1 cellular context compared by ENCODE assay signal in the genomic region with DNA sequence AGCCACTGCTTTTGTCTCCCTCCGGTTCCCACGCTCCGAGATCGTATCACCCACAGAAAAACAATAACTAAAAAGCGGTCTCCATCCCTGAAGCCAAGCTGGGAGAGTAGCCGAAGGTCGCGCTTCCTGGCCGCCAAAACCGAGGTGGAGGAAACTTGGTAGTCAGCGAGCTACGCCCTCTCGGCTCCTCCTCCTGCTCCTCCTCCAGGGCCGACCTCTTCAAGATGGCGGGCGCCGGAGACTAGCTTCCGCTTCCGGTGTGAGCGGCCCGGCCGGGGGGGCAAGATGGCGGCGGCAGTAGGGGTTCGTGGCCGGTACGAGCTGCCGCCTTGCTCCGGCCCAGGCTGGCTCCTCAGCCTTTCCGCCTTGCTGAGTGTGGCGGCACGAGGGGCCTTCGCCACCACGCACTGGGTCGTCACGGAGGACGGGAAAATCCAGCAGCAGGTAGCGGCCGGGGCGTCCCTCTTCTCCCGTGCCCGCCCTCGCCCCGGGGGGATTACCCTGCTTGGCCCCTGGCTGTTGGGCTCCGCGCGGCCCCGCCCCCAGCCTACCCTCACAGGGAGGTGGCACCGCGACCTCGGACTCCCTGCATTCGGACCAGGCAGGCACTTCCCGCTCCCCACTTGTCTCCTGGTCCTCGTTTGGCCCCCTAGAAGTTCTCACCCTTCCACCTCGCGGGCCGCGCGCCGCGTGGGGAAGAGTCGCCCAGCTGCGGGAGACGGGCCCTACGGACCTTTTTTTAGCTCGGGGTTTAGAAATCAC.
TF ChIP-seq lines count a peak whose summit lies in the region.

A gene with protein sequence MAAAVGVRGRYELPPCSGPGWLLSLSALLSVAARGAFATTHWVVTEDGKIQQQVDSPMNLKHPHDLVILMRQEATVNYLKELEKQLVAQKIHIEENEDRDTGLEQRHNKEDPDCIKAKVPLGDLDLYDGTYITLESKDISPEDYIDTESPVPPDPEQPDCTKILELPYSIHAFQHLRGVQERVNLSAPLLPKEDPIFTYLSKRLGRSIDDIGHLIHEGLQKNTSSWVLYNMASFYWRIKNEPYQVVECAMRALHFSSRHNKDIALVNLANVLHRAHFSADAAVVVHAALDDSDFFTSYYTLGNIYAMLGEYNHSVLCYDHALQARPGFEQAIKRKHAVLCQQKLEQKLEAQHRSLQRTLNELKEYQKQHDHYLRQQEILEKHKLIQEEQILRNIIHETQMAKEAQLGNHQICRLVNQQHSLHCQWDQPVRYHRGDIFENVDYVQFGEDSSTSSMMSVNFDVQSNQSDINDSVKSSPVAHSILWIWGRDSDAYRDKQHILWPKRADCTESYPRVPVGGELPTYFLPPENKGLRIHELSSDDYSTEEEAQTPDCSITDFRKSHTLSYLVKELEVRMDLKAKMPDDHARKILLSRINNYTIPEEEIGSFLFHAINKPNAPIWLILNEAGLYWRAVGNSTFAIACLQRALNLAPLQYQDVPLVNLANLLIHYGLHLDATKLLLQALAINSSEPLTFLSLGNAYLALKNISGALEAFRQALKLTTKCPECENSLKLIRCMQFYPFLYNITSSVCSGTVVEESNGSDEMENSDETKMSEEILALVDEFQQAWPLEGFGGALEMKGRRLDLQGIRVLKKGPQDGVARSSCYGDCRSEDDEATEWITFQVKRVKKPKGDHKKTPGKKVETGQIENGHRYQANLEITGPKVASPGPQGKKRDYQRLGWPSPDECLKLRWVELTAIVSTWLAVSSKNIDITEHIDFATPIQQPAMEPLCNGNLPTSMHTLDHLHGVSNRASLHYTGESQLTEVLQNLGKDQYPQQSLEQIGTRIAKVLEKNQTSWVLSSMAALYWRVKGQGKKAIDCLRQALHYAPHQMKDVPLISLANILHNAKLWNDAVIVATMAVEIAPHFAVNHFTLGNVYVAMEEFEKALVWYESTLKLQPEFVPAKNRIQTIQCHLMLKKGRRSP (plus strand): TSS at position 251 of the 762 bp plus-strand sequence. CDS start 35 bp downstream, at position 286.

TF ChIP-seq in HepG2, 621 proteins besides CTCF, POLR2A, EP300 and RAD21 (continued from another document and continues in another):
- peak; percentile 55 for TF ChIP-seq IKZF4 (CRISPR knock-in tag; IDR thresholded peaks at IDR 0.05; ENCODE audit: borderline replicate concordance, low read depth, not compliant biosample characterization)
- TF ChIP-seq, protein P1, sequence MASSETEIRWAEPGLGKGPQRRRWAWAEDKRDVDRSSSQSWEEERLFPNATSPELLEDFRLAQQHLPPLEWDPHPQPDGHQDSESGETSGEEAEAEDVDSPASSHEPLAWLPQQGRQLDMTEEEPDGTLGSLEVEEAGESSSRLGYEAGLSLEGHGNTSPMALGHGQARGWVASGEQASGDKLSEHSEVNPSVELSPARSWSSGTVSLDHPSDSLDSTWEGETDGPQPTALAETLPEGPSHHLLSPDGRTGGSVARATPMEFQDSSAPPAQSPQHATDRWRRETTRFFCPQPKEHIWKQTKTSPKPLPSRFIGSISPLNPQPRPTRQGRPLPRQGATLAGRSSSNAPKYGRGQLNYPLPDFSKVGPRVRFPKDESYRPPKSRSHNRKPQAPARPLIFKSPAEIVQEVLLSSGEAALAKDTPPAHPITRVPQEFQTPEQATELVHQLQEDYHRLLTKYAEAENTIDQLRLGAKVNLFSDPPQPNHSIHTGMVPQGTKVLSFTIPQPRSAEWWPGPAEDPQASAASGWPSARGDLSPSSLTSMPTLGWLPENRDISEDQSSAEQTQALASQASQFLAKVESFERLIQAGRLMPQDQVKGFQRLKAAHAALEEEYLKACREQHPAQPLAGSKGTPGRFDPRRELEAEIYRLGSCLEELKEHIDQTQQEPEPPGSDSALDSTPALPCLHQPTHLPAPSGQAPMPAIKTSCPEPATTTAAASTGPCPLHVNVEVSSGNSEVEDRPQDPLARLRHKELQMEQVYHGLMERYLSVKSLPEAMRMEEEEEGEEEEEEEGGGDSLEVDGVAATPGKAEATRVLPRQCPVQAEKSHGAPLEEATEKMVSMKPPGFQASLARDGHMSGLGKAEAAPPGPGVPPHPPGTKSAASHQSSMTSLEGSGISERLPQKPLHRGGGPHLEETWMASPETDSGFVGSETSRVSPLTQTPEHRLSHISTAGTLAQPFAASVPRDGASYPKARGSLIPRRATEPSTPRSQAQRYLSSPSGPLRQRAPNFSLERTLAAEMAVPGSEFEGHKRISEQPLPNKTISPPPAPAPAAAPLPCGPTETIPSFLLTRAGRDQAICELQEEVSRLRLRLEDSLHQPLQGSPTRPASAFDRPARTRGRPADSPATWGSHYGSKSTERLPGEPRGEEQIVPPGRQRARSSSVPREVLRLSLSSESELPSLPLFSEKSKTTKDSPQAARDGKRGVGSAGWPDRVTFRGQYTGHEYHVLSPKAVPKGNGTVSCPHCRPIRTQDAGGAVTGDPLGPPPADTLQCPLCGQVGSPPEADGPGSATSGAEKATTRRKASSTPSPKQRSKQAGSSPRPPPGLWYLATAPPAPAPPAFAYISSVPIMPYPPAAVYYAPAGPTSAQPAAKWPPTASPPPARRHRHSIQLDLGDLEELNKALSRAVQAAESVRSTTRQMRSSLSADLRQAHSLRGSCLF (CRISPR knock-in tag; IDR thresholded peaks at IDR 0.05; ENCODE audit: borderline replicate concordance), result no peak; the same call in 1 of the 2 replicates
- peak; percentile 87; the same call in 1 of the 2 replicates for TF ChIP-seq ZNF256 (CRISPR knock-in tag; conservative IDR thresholded peaks at IDR 0.05)
- TF ChIP-seq GATAD2A (CRISPR knock-in tag; IDR thresholded peaks at IDR 0.05), result peak; percentile 10; the same call in 1 of the 2 replicates
- no peak for TF ChIP-seq KDM1A (CRISPR knock-in tag; IDR thresholded peaks at IDR 0.05)
- peak; percentile 96 for TF ChIP-seq GABPA (IDR thresholded peaks at IDR 0.05; ENCODE audit: low read depth, low read length)
- peak; percentile 97 for TF ChIP-seq GABPA (CRISPR knock-in tag; IDR thresholded peaks at IDR 0.05; ENCODE audit: low read depth)
- TF ChIP-seq SOX5 (CRISPR knock-in tag; IDR thresholded peaks at IDR 0.05; ENCODE audit: borderline replicate concordance), result no peak
- TF ChIP-seq RBM22 (optimal IDR thresholded peaks at IDR 0.05; ENCODE audit: low read length), result peak; percentile 70
- no peak for TF ChIP-seq HHEX (CRISPR knock-in tag; IDR thresholded peaks at IDR 0.05)
- TF ChIP-seq GLI4 (CRISPR knock-in tag; IDR thresholded peaks at IDR 0.05; ENCODE audit: borderline replicate concordance), result peak; percentile 42; the same call in 1 of the 2 replicates
- TF ChIP-seq HNRNPH1 (optimal IDR thresholded peaks at IDR 0.05; ENCODE audit: low read depth, low read length), result peak; percentile 82
- 0 out of 2 replicates have a peak, but pooled peaks have one; percentile 33 for TF ChIP-seq ZNF143 (CRISPR knock-in tag; IDR thresholded peaks at IDR 0.05)
- TF ChIP-seq YEATS4 (CRISPR knock-in tag; IDR thresholded peaks at IDR 0.05; ENCODE audit: borderline replicate concordance), result peak; percentile 83
- TF ChIP-seq NRL (CRISPR knock-in tag; IDR thresholded peaks at IDR 0.05; ENCODE audit: borderline replicate concordance), result peak; percentile 94
- peak; percentile 93 for TF ChIP-seq ZNF747 (CRISPR knock-in tag; IDR thresholded peaks at IDR 0.05; ENCODE audit: borderline replicate concordance)
- 0 out of 2 replicates have a peak, but pooled peaks have one; percentile 72 for TF ChIP-seq ZNF746 (CRISPR knock-in tag; IDR thresholded peaks at IDR 0.05)
- peak; percentile 96 for TF ChIP-seq ZNF224 (CRISPR knock-in tag; IDR thresholded peaks at IDR 0.05)
- TF ChIP-seq MLLT10 (CRISPR knock-in tag; IDR thresholded peaks at IDR 0.05), result no peak
- no peak for TF ChIP-seq NR2F6 (IDR thresholded peaks at IDR 0.05)
- TF ChIP-seq NR2F6 (CRISPR knock-in tag; IDR thresholded peaks at IDR 0.05), result peak; percentile 6; the same call in 1 of the 2 replicates
- TF ChIP-seq, protein P2, sequence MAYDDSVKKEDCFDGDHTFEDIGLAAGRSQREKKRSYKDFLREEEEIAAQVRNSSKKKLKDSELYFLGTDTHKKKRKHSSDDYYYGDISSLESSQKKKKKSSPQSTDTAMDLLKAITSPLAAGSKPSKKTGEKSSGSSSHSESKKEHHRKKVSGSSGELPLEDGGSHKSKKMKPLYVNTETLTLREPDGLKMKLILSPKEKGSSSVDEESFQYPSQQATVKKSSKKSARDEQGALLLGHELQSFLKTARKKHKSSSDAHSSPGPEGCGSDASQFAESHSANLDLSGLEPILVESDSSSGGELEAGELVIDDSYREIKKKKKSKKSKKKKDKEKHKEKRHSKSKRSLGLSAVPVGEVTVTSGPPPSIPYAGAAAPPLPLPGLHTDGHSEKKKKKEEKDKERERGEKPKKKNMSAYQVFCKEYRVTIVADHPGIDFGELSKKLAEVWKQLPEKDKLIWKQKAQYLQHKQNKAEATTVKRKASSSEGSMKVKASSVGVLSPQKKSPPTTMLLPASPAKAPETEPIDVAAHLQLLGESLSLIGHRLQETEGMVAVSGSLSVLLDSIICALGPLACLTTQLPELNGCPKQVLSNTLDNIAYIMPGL (CRISPR knock-in tag; IDR thresholded peaks at IDR 0.05; ENCODE audit: borderline replicate concordance in 1 of 2, low read depth in 1 of 2), result peak; percentile 73 to 86; a peak in 3 of 4 replicates
- TF ChIP-seq, protein P3, sequence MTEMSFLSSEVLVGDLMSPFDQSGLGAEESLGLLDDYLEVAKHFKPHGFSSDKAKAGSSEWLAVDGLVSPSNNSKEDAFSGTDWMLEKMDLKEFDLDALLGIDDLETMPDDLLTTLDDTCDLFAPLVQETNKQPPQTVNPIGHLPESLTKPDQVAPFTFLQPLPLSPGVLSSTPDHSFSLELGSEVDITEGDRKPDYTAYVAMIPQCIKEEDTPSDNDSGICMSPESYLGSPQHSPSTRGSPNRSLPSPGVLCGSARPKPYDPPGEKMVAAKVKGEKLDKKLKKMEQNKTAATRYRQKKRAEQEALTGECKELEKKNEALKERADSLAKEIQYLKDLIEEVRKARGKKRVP (CRISPR knock-in tag; IDR thresholded peaks at IDR 0.05), result peak in 1 of 2 experiments; percentile 70; a peak in 2 of 4 replicates
- TF ChIP-seq, protein P4, sequence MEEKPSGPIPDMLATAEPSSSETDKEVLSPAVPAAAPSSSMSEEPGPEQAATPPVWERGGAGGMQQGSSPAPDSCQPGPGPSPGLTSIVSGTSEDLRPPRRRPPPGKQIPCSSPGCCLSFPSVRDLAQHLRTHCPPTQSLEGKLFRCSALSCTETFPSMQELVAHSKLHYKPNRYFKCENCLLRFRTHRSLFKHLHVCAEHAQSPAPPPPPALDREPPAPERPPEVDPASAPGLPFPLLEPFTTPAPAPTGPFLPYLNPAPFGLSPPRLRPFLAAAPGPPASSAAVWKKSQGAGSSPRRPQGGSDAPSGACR (CRISPR knock-in tag; IDR thresholded peaks at IDR 0.05), result 0 out of 2 replicates have a peak, but pooled peaks have one; percentile 26
- TF ChIP-seq KDM4B (CRISPR knock-in tag; IDR thresholded peaks at IDR 0.05), result peak; percentile 45; the same call in 1 of the 2 replicates
- peak; percentile 91 for TF ChIP-seq AGO2 (optimal IDR thresholded peaks at IDR 0.05; ENCODE audit: low read depth, low read length)
- no peak for TF ChIP-seq NPAS2 (CRISPR knock-in tag; IDR thresholded peaks at IDR 0.05; ENCODE audit: borderline replicate concordance)
- TF ChIP-seq HOXA9 (CRISPR knock-in tag; IDR thresholded peaks at IDR 0.05; ENCODE audit: borderline replicate concordance), result peak; percentile 86; the same call in 1 of the 2 replicates
- TF ChIP-seq, protein P5, sequence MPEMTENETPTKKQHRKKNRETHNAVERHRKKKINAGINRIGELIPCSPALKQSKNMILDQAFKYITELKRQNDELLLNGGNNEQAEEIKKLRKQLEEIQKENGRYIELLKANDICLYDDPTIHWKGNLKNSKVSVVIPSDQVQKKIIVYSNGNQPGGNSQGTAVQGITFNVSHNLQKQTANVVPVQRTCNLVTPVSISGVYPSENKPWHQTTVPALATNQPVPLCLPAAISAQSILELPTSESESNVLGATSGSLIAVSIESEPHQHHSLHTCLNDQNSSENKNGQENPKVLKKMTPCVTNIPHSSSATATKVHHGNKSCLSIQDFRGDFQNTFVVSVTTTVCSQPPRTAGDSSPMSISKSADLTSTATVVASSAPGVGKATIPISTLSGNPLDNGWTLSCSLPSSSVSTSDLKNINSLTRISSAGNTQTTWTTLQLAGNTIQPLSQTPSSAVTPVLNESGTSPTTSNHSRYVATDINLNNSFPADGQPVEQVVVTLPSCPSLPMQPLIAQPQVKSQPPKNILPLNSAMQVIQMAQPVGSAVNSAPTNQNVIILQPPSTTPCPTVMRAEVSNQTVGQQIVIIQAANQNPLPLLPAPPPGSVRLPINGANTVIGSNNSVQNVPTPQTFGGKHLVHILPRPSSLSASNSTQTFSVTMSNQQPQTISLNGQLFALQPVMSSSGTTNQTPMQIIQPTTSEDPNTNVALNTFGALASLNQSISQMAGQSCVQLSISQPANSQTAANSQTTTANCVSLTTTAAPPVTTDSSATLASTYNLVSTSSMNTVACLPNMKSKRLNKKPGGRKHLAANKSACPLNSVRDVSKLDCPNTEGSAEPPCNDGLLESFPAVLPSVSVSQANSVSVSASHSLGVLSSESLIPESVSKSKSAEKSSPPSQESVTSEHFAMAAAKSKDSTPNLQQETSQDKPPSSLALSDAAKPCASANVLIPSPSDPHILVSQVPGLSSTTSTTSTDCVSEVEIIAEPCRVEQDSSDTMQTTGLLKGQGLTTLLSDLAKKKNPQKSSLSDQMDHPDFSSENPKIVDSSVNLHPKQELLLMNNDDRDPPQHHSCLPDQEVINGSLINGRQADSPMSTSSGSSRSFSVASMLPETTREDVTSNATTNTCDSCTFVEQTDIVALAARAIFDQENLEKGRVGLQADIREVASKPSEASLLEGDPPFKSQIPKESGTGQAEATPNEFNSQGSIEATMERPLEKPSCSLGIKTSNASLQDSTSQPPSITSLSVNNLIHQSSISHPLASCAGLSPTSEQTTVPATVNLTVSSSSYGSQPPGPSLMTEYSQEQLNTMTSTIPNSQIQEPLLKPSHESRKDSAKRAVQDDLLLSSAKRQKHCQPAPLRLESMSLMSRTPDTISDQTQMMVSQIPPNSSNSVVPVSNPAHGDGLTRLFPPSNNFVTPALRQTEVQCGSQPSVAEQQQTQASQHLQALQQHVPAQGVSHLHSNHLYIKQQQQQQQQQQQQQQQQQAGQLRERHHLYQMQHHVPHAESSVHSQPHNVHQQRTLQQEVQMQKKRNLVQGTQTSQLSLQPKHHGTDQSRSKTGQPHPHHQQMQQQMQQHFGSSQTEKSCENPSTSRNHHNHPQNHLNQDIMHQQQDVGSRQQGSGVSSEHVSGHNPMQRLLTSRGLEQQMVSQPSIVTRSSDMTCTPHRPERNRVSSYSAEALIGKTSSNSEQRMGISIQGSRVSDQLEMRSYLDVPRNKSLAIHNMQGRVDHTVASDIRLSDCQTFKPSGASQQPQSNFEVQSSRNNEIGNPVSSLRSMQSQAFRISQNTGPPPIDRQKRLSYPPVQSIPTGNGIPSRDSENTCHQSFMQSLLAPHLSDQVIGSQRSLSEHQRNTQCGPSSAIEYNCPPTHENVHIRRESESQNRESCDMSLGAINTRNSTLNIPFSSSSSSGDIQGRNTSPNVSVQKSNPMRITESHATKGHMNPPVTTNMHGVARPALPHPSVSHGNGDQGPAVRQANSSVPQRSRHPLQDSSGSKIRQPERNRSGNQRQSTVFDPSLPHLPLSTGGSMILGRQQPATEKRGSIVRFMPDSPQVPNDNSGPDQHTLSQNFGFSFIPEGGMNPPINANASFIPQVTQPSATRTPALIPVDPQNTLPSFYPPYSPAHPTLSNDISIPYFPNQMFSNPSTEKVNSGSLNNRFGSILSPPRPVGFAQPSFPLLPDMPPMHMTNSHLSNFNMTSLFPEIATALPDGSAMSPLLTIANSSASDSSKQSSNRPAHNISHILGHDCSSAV (CRISPR knock-in tag; IDR thresholded peaks at IDR 0.05; ENCODE audit: borderline replicate concordance), result peak; percentile 88; the same call in 1 of the 2 replicates
- peak; percentile 55; the same call in 1 of the 2 replicates for TF ChIP-seq REPIN1 (CRISPR knock-in tag; IDR thresholded peaks at IDR 0.05; ENCODE audit: borderline replicate concordance, low read depth)
